Comparison of ENCODE assay signal across 14 cellular contexts in genomic region chr13:83449666-83450395, GRCh38.
DNase-seq lines count a peak whose midpoint lies in the region; TF ChIP-seq lines count a peak whose summit lies in the region.
"Had no signal": no experiment of that assay in that cellular context is flagged by ENCODE, and none has a peak within 500 bp of the region (broad histone marks: within the 10 kb centered on the region; RNA-seq: fewer than 3 reads in every experiment).

No MANE protein-coding gene starts in this region.

- WGBS in smooth muscle cell (ENCODE audit: low lambda C conversion rate) = 42% methylated on average over 3 of the region's 3 CpGs
- WGBS in endodermal cell (ENCODE audit: insufficient coverage in 1 of 2, insufficient read length in 1 of 2), 2 experiments = 77% methylated on average over 3 of the region's 3 CpGs; no CpG with 5 or more reads in 1 of the 2 experiments

- POLR2A ChIA-PET in RWPE1 (lab: Yijun Ruan, JAX; ENCODE audit: low non-redundant PET) = no interaction called here

- H3K79me2 ChIP-seq in smooth muscle cell (ENCODE audit: low read depth) = no peaks in the 10 kb centered on the region

- no peak for TF ChIP-seq POLR2A in erythroblast (IDR thresholded peaks at IDR 0.05; ENCODE audit: low read length)

- DNase-seq in H4 (ENCODE audit: low spot score) (peak; percentile 2), RWPE1 (ENCODE audit: low spot score) (peak; percentile 77), fibroblast of peridontal ligament (ENCODE audit: extremely low read depth) (peak; percentile 63), smooth muscle cell (lab: John Stamatoyannopoulos, UW; ENCODE audit: unreplicated experiment) (no peak), SJCRH30 (no peak), endodermal cell (no peak), erythroblast (lab: John Stamatoyannopoulos, UW) (no peak)
- DNase-seq: caudate nucleus; DMS79; NCI-H446; occipital lobe; Right ventricle myocardium superior; stimulated activated CD4-positive, alpha-beta T cell treated with anti-CD3 and anti-CD28 coated beads, Interleukin-4, amount 100 ng/mL, for 1 hour had no signal

- H3K9me3 Mint-ChIP-seq in endodermal cell = no peaks in the 10 kb centered on the region

- peaks cover 7% of the 10 kb centered on the region for H3K4me1 Mint-ChIP-seq in endodermal cell

- H3K4me3 Mint-ChIP-seq in endodermal cell = no peak overlapping the region
- H3K4me3 Mint-ChIP-seq: stimulated activated naive CD8-positive, alpha-beta T cell treated with anti-CD3 and anti-CD28 coated beads, Interleukin-15, Interleukin-2, amounts not matched to agents 100 ng/mL and 50 ng/mL, for 24 hours had no signal

- H3K36me3 Mint-ChIP-seq in endodermal cell (ENCODE audit: low read depth) = no peaks in the 10 kb centered on the region

- no peak overlapping the region for H3K27ac Mint-ChIP-seq in endodermal cell
- H3K27ac Mint-ChIP-seq: stimulated activated naive CD8-positive, alpha-beta T cell treated with anti-CD3 and anti-CD28 coated beads, Interleukin-15, Interleukin-2, amounts not matched to agents 100 ng/mL and 50 ng/mL, for 24 hours had no signal

- peak overlapping the region; percentile 16 for H3K9ac ChIP-seq in smooth muscle cell (ENCODE audit: low read depth)
- H3K9ac ChIP-seq in endodermal cell (ENCODE audit: extremely low read depth, low read length, poor library complexity, severe bottlenecking) = no peak overlapping the region

- H4K20me1 ChIP-seq in smooth muscle cell (ENCODE audit: low read depth) = no peaks in the 10 kb centered on the region

- no peak overlapping the region for H3K4me2 ChIP-seq in smooth muscle cell

- no peak for TF ChIP-seq CTCF in RWPE1 (conservative IDR thresholded peaks at IDR 0.05; ENCODE audit: low read depth)
- no peak for TF ChIP-seq CTCF in smooth muscle cell (IDR thresholded peaks at IDR 0.05; ENCODE audit: borderline replicate concordance, insufficient read depth, poor library complexity, severe bottlenecking)
- no peak for TF ChIP-seq CTCF in endodermal cell (conservative IDR thresholded peaks at IDR 0.05)

- H3K4me3 ChIP-seq in smooth muscle cell = no peak overlapping the region
- H3K4me3 ChIP-seq in SJCRH30 = no peak overlapping the region
- no peak overlapping the region for H3K4me3 ChIP-seq in endodermal cell (ENCODE audit: low read length)

- H3K4me1 ChIP-seq in smooth muscle cell (ENCODE audit: low read depth) (peaks cover 15% of the 10 kb centered on the region), SJCRH30 (no peaks in the 10 kb centered on the region), endodermal cell (ENCODE audit: control insufficient read depth, insufficient read depth, low read length) (no peaks in the 10 kb centered on the region)

- peak overlapping the region; percentile 10 for H2AFZ ChIP-seq in smooth muscle cell (ENCODE audit: low read depth)

- CTCF ChIA-PET in RWPE1 (lab: Yijun Ruan, JAX) = no interaction called here

- H3K9me3 ChIP-seq in smooth muscle cell (replicated peaks; ENCODE audit: low read depth) (no peaks in the 10 kb centered on the region), SJCRH30 (replicated peaks) (no peaks in the 10 kb centered on the region; the same call in 1 of the 2 replicates), endodermal cell (ENCODE audit: control insufficient read depth, low read length) (no peaks in the 10 kb centered on the region)

- H3K27me3 ChIP-seq in smooth muscle cell (ENCODE audit: low read depth) (no peaks in the 10 kb centered on the region), SJCRH30 (no peaks in the 10 kb centered on the region), endodermal cell (ENCODE audit: control insufficient read depth, insufficient read depth, low read length, poor library complexity, severe bottlenecking) (no peaks in the 10 kb centered on the region)

- H3K27me3 Mint-ChIP-seq in endodermal cell (ENCODE audit: insufficient read depth) = no peaks in the 10 kb centered on the region
- H3K27me3 Mint-ChIP-seq: stimulated activated naive CD8-positive, alpha-beta T cell treated with anti-CD3 and anti-CD28 coated beads, Interleukin-15, Interleukin-2, amounts not matched to agents 100 ng/mL and 50 ng/mL, for 24 hours had no signal

- no peaks in the 10 kb centered on the region for H3K36me3 ChIP-seq in smooth muscle cell (ENCODE audit: low read depth)
- no peaks in the 10 kb centered on the region for H3K36me3 ChIP-seq in SJCRH30
- no peaks in the 10 kb centered on the region for H3K36me3 ChIP-seq in endodermal cell (ENCODE audit: control insufficient read depth, insufficient read depth, low read length)

- H3K27ac ChIP-seq in RWPE1 (no peak overlapping the region), smooth muscle cell (ENCODE audit: low read depth) (peak overlapping the region; percentile 51), SJCRH30 (no peak overlapping the region), endodermal cell (ENCODE audit: low read depth, low read length) (no peak overlapping the region)

- no peaks in the 10 kb centered on the region for H3F3A ChIP-seq in smooth muscle cell (ENCODE audit: low read depth)

Comparison
In these comparisons a context has a peak if more than half of its experiments do, and no peak if none do; other contexts are left out.
1. DNase-seq: peak in H4 (single experiment), RWPE1 (single experiment) and fibroblast of peridontal ligament (single experiment); none in smooth muscle cell (single experiment), SJCRH30 (0 of 2), endodermal cell (single experiment) and erythroblast (0 of 2).